Comparison of ENCODE assay signal across 9 cellular contexts in genomic region chr11:120710354-120711187, GRCh38.
DNase-seq lines count a peak whose midpoint lies in the region; ATAC-seq and TF ChIP-seq lines count a peak whose summit lies in the region.
"Had no signal": no experiment of that assay in that cellular context is flagged by ENCODE, and none has a peak within 500 bp of the region (broad histone marks: within the 10 kb centered on the region; RNA-seq: fewer than 3 reads in every experiment).

No MANE protein-coding gene starts in this region.

- H3K79me2 ChIP-seq in OCI-LY3 (ENCODE audit: low read length): no peaks in the 10 kb centered on the region

- TF ChIP-seq CTCF in OCI-LY3 (IDR thresholded peaks at IDR 0.05; ENCODE audit: low read depth, low read length) (no peak), fibroblast of villous mesenchyme (IDR thresholded peaks at IDR 0.05; ENCODE audit: insufficient read depth, low read depth, low read length) (no peak)

- H3K27me3 ChIP-seq in OCI-LY3 (ENCODE audit: low read depth, low read length): peaks cover 53% of the 10 kb centered on the region

- H2AFZ ChIP-seq in OCI-LY3 (ENCODE audit: low read depth, low read length): no peak overlapping the region

- H4K20me1 ChIP-seq in OCI-LY3 (ENCODE audit: insufficient read depth, low read length): no peaks in the 10 kb centered on the region

- H3K9ac ChIP-seq in OCI-LY3 (ENCODE audit: low read length): no peak overlapping the region

- intact Hi-C loops in posterior cingulate gyrus (cut with DNase I): no loop called here

- H3K36me3 ChIP-seq in OCI-LY3 (replicated peaks; ENCODE audit: low read depth, low read length): no peaks in the 10 kb centered on the region

- peak overlapping the region; percentile 47 for H3K4me3 ChIP-seq in OCI-LY3 (ENCODE audit: low read length)
- no peak overlapping the region for H3K4me3 ChIP-seq in fibroblast of villous mesenchyme (ENCODE audit: low read depth, low read length)

- H3K27ac ChIP-seq in OCI-LY3 (ENCODE audit: low read length): no peak overlapping the region

- H3K4me1 ChIP-seq in OCI-LY3 (ENCODE audit: low read length): peaks cover 16% of the 10 kb centered on the region

- H3K4me2 ChIP-seq in OCI-LY3 (ENCODE audit: low read length): peak overlapping the region; percentile 67

- H3K9me3 ChIP-seq in OCI-LY3 (ENCODE audit: insufficient read depth, low read length): no peaks in the 10 kb centered on the region

- ATAC-seq in GM21526 (IDR thresholded peaks at IDR 0.05; ENCODE audit: low FRiP score, unreplicated experiment) (peak; percentile 31), GM21360 (IDR thresholded peaks at IDR 0.05; ENCODE audit: unreplicated experiment) (no peak)
- ATAC-seq in activated CD4-positive, CD25-positive, alpha-beta regulatory T cell treated with anti-CD3 and anti-CD28 coated beads, Interleukin-2, amount 50 U/mL, for 24 hours: no peak

- DNase-seq in fibroblast of villous mesenchyme (ENCODE audit: low read depth): peak; percentile 95
- peak in 8 of 10 donors; percentile 20 to 94 (median 57) for DNase-seq in posterior cingulate gyrus
- DNase-seq in D341Med (ENCODE audit: low spot score): no peak
- DNase-seq in stimulated activated CD8-positive, alpha-beta memory T cell treated with anti-CD3 and anti-CD28 coated beads, Interleukin-4, amount 100 ng/mL, for 48 hours: no peak
- DNase-seq: naive B cell had no signal

Comparison
In these comparisons a context has a peak if more than half of its experiments do, and no peak if none do; other contexts are left out.
1. DNase-seq: peak in fibroblast of villous mesenchyme (single experiment) and posterior cingulate gyrus (8 of 10); none in D341Med (single experiment) and stimulated activated CD8-positive, alpha-beta memory T cell treated with anti-CD3 and anti-CD28 coated beads, Interleukin-4, amount 100 ng/mL, for 48 hours (single experiment).